Comparison of ENCODE assay signal across 15 cellular contexts in the genomic region with DNA sequence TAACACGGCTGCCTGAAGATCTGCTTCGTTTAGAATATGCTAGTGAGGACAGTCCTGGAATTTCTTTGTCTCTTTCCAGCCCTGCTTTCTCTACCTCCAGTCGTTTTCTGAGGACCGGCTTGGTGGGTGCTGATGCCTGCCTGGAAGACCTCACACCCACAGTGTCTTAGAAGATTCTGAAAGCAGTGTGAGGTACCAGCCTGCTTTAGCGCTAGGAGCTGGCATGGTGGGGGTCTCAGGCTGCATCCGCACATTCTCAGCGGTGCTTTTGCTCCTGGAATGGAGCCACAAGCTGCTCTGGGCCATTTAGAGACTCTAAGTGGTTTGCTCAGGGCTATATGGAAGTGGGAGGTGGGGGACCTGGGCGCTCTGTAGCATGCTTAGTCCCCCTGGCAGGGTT.
A peak's percentile ranks its signal among the peaks of the same experiment; 100 is the strongest.
DNase-seq lines count a peak whose midpoint lies in the region; ATAC-seq and TF ChIP-seq lines count a peak whose summit lies in the region.
"Had no signal": no experiment of that assay in that cellular context is flagged by ENCODE, and none has a peak within 500 bp of the region (broad histone marks: within the 10 kb centered on the region; RNA-seq: fewer than 3 reads in every experiment).

No MANE protein-coding gene starts in this region.

- CTCF ChIA-PET in activated CD4-positive, alpha-beta T cell treated with anti-CD3 and anti-CD28 coated beads for 36 hours (lab: Charles Lee) = interaction anchor here (0.5 to 5.4 kb wide), 13 partner anchors 9 to 237 kb away, joined by 3 to 29 read pairs (median 4); a partner anchor contains a TSS

- POLR2A ChIA-PET in activated CD4-positive, alpha-beta T cell treated with anti-CD3 and anti-CD28 coated beads for 36 hours (lab: Charles Lee) = interaction anchor here (1.0 to 3.3 kb wide), 2 partner anchors 10 to 43 kb away, joined by 3 to 17 read pairs; no protein-coding TSS in a partner anchor

- no peak overlapping the region for H3K27ac ChIP-seq in KMS-11

- no peak overlapping the region for H3K4me2 ChIP-seq in KMS-11

- no peaks in the 10 kb centered on the region for H3K27me3 ChIP-seq in KMS-11 (ENCODE audit: insufficient read depth, low read depth)

- H3K36me3 ChIP-seq in KMS-11 (ENCODE audit: insufficient read depth) = no peaks in the 10 kb centered on the region
- H3K36me3 ChIP-seq: left ventricle myocardium inferior had no signal

- TF ChIP-seq CTCF in KMS-11 (conservative IDR thresholded peaks at IDR 0.05; ENCODE audit: low read depth, low read length) = no peak

- no peaks in the 10 kb centered on the region for H3K27me3 Mint-ChIP-seq in activated CD4-positive, alpha-beta T cell treated with anti-CD3 and anti-CD28 coated beads for 36 hours
- H3K27me3 Mint-ChIP-seq in natural killer cell treated with Interleukin-12 subunit alpha and Interleukin-12 subunit beta and Interleukin-15 and Interleukin-18, amount 100 ng/mL, for 72 hours = no peaks in the 10 kb centered on the region

- H3K9ac ChIP-seq in KMS-11 = no peak overlapping the region

- H3K4me3 ChIP-seq in KMS-11 (IDR thresholded peaks at IDR 0.05; ENCODE audit: insufficient read depth, low read depth, low read length) = no peak overlapping the region

- no peaks in the 10 kb centered on the region for H3K79me2 ChIP-seq in KMS-11 (ENCODE audit: insufficient read depth, low read depth)

- H3K4me1 Mint-ChIP-seq in activated CD4-positive, alpha-beta T cell treated with anti-CD3 and anti-CD28 coated beads for 36 hours = peaks cover 80% of the 10 kb centered on the region
- peaks cover 35 to 46% of the 10 kb centered on the region in 2 donors for H3K4me1 Mint-ChIP-seq in natural killer cell treated with Interleukin-12 subunit alpha and Interleukin-12 subunit beta and Interleukin-15 and Interleukin-18, amount 100 ng/mL, for 72 hours (ENCODE audit: low read depth in 2 of 2)

- H4K20me1 ChIP-seq in KMS-11 (ENCODE audit: insufficient read depth) = no peaks in the 10 kb centered on the region

- no peak for DNase-seq in activated CD4-positive, alpha-beta T cell treated with anti-CD3 and anti-CD28 coated beads for 36 hours
- no peak for DNase-seq in activated CD4-positive, alpha-beta T cell treated with anti-CD3 and anti-CD28 coated beads, Interleukin-2, amount 50 U/mL, for 48 hours
- no peak for DNase-seq in activated naive CD4-positive, alpha-beta T cell treated with anti-CD3 and anti-CD28 coated beads, Interleukin-2, amount 50 U/mL, for 72 hours (ENCODE audit: low spot score in 2 of 2)
- DNase-seq in natural killer cell treated with Interleukin-12 subunit alpha and Interleukin-12 subunit beta and Interleukin-15 and Interleukin-18, amount 100 ng/mL, for 72 hours (ENCODE audit: low spot score) = no peak
- DNase-seq in stimulated activated naive CD4-positive, alpha-beta T cell (lab: John Stamatoyannopoulos, UW) = no peak
- DNase-seq: aorta; foreskin melanocyte; left ventricle myocardium inferior; NCI-H1092 treated with DMSO at 0.1 percent for 48 hours; psoas muscle; stimulated activated naive CD8-positive, alpha-beta T cell treated with anti-CD3 and anti-CD28 coated beads, Interleukin-15, Interleukin-2, amounts not matched to agents 100 U/mL and 50 U/mL, for 24 hours had no signal

- peaks cover 23% of the 10 kb centered on the region for H3K4me1 ChIP-seq in KMS-11 (ENCODE audit: low read depth, poor library complexity, severe bottlenecking)

- H3K9me3 Mint-ChIP-seq in activated CD4-positive, alpha-beta T cell treated with anti-CD3 and anti-CD28 coated beads for 36 hours (ENCODE audit: low read depth) = no peaks in the 10 kb centered on the region
- H3K9me3 Mint-ChIP-seq in activated naive CD4-positive, alpha-beta T cell treated with anti-CD3 and anti-CD28 coated beads, Interleukin-2, amount 50 U/mL, for 72 hours = no peaks in the 10 kb centered on the region
- H3K9me3 Mint-ChIP-seq in natural killer cell treated with Interleukin-12 subunit alpha and Interleukin-12 subunit beta and Interleukin-15 and Interleukin-18, amount 100 ng/mL, for 72 hours = no peaks in the 10 kb centered on the region

- no peak overlapping the region for H3K4me3 Mint-ChIP-seq in activated CD4-positive, alpha-beta T cell treated with anti-CD3 and anti-CD28 coated beads for 36 hours
- H3K4me3 Mint-ChIP-seq in natural killer cell treated with Interleukin-12 subunit alpha and Interleukin-12 subunit beta and Interleukin-15 and Interleukin-18, amount 100 ng/mL, for 72 hours = peak overlapping the region; percentile 94

- ATAC-seq in activated CD4-positive, alpha-beta T cell treated with anti-CD3 and anti-CD28 coated beads for 36 hours = no peak
- ATAC-seq in activated naive CD4-positive, alpha-beta T cell treated with anti-CD3 and anti-CD28 coated beads, Interleukin-2, amount 50 U/mL, for 72 hours = no peak
- ATAC-seq in natural killer cell treated with Interleukin-12 subunit alpha and Interleukin-12 subunit beta and Interleukin-15 and Interleukin-18, amount 100 ng/mL, for 72 hours = no peak
- ATAC-seq in GM18520 (IDR thresholded peaks at IDR 0.05; ENCODE audit: unreplicated experiment) (no peak), GM18511 (IDR thresholded peaks at IDR 0.05; ENCODE audit: unreplicated experiment) (no peak)
- ATAC-seq: Panc1; psoas muscle; stimulated activated naive CD8-positive, alpha-beta T cell treated with anti-CD3 and anti-CD28 coated beads, Interleukin-15, Interleukin-2, amounts not matched to agents 100 U/mL and 50 U/mL, for 24 hours had no signal

- peak overlapping the region; percentile 74 for H3K27ac Mint-ChIP-seq in activated CD4-positive, alpha-beta T cell treated with anti-CD3 and anti-CD28 coated beads for 36 hours
- peak overlapping the region; percentile 57 to 81 for H3K27ac Mint-ChIP-seq in activated naive CD4-positive, alpha-beta T cell treated with anti-CD3 and anti-CD28 coated beads, Interleukin-2, amount 50 U/mL, for 72 hours
- peak overlapping the region; percentile 98 to 99 for H3K27ac Mint-ChIP-seq in natural killer cell treated with Interleukin-12 subunit alpha and Interleukin-12 subunit beta and Interleukin-15 and Interleukin-18, amount 100 ng/mL, for 72 hours

- H3K36me3 Mint-ChIP-seq in activated CD4-positive, alpha-beta T cell treated with anti-CD3 and anti-CD28 coated beads for 36 hours (ENCODE audit: low read depth) = peaks cover 37% of the 10 kb centered on the region
- no peaks in the 10 kb centered on the region for H3K36me3 Mint-ChIP-seq in activated naive CD4-positive, alpha-beta T cell treated with anti-CD3 and anti-CD28 coated beads, Interleukin-2, amount 50 U/mL, for 72 hours
- no peaks in the 10 kb centered on the region for H3K36me3 Mint-ChIP-seq in natural killer cell treated with Interleukin-12 subunit alpha and Interleukin-12 subunit beta and Interleukin-15 and Interleukin-18, amount 100 ng/mL, for 72 hours

- H2AFZ ChIP-seq in KMS-11 (ENCODE audit: low read depth) = peak overlapping the region; percentile 96; the same call in 1 of the 2 replicates

- intact Hi-C loops in activated CD4-positive, alpha-beta T cell treated with anti-CD3 and anti-CD28 coated beads for 36 hours (cut with DNase I, micrococcal nuclease) = loop anchor here (1.0 to 5.0 kb wide), 4 partner anchors 10 to 255 kb away; no protein-coding TSS in a partner anchor
